Comparison of ENCODE assay signal across 1 cellular context in genomic region chr3:48465531-48466378, GRCh38.
TF ChIP-seq lines count a peak whose summit lies in the region.

No MANE protein-coding gene starts in this region.

TF ChIP-seq in K562, 482 proteins besides CTCF, POLR2A, EP300 and RAD21 (continued from another document and continues in another):
- TF ChIP-seq ZNF592 (IDR thresholded peaks at IDR 0.05) (peak; percentile 62), ETV1 (tag; conservative IDR thresholded peaks at IDR 0.05; ENCODE audit: low read depth) (no peak), ZNF398 (CRISPR knock-in tag; IDR thresholded peaks at IDR 0.05) (no peak), PHF8 (IDR thresholded peaks at IDR 0.05; ENCODE audit: borderline replicate concordance, low read length) (no peak), PURB (CRISPR knock-in tag; IDR thresholded peaks at IDR 0.05; ENCODE audit: low read depth) (no peak), ZBTB2 (IDR thresholded peaks at IDR 0.05) (no peak), ZNF57 (CRISPR knock-in tag; IDR thresholded peaks at IDR 0.05) (no peak), NR2C1 (IDR thresholded peaks at IDR 0.05) (no peak), NR2C1 (tag; IDR thresholded peaks at IDR 0.05) (no peak; the same call in 1 of the 2 replicates), ZNF77 (CRISPR knock-in tag; IDR thresholded peaks at IDR 0.05) (no peak), ZNF384 (IDR thresholded peaks at IDR 0.05; ENCODE audit: low read depth, low read length) (no peak), RNF2 (IDR thresholded peaks at IDR 0.05) (no peak), TFAP4 (CRISPR knock-in tag; IDR thresholded peaks at IDR 0.05; ENCODE audit: borderline replicate concordance) (peak; percentile 64; the same call in 1 of the 2 replicates), DIDO1 (tag; IDR thresholded peaks at IDR 0.05; ENCODE audit: low read depth) (no peak), FUS (optimal IDR thresholded peaks at IDR 0.05; ENCODE audit: low read depth, low read length) (no peak), FOS (IDR thresholded peaks at IDR 0.05; ENCODE audit: extremely low read depth, insufficient read length) (no peak), GATA2 (CRISPR knock-in tag; IDR thresholded peaks at IDR 0.05) (no peak), STAT5A (IDR thresholded peaks at IDR 0.05; ENCODE audit: borderline replicate concordance, low read length) (no peak), SP2 (IDR thresholded peaks at IDR 0.05; ENCODE audit: extremely low read depth, low read depth, low read length, poor library complexity, severe bottlenecking) (no peak), COPS2 (conservative IDR thresholded peaks at IDR 0.05) (no peak), ELF4 (CRISPR knock-in tag; IDR thresholded peaks at IDR 0.05) (no peak), CREB5 (CRISPR knock-in tag; IDR thresholded peaks at IDR 0.05) (no peak), ZBTB7A (IDR thresholded peaks at IDR 0.05; ENCODE audit: borderline replicate concordance, control insufficient read depth, low read depth, low read length) (no peak), MED1 (CRISPR knock-in tag; IDR thresholded peaks at IDR 0.05; ENCODE audit: borderline replicate concordance) (no peak), BCL6 (CRISPR knock-in tag; IDR thresholded peaks at IDR 0.05) (no peak), ETV6 (IDR thresholded peaks at IDR 0.05; ENCODE audit: borderline replicate concordance in 1 of 2, low read depth in 2 of 2, low read length in 1 of 2) (no peak), ETV6 (CRISPR knock-in tag; IDR thresholded peaks at IDR 0.05; ENCODE audit: borderline replicate concordance) (no peak), THRA (IDR thresholded peaks at IDR 0.05) (no peak), CXXC5 (CRISPR knock-in tag; IDR thresholded peaks at IDR 0.05) (no peak), ARID2 (IDR thresholded peaks at IDR 0.05) (no peak), PML (IDR thresholded peaks at IDR 0.05; ENCODE audit: low read length) (no peak), TAF9B (IDR thresholded peaks at IDR 0.05; ENCODE audit: partially characterized antibody) (no peak), POLR2AphosphoS2 (IDR thresholded peaks at IDR 0.05; ENCODE audit: low read length) (no peak), NBN (IDR thresholded peaks at IDR 0.05; ENCODE audit: low read depth) (no peak)
- TF ChIP-seq, protein P1, sequence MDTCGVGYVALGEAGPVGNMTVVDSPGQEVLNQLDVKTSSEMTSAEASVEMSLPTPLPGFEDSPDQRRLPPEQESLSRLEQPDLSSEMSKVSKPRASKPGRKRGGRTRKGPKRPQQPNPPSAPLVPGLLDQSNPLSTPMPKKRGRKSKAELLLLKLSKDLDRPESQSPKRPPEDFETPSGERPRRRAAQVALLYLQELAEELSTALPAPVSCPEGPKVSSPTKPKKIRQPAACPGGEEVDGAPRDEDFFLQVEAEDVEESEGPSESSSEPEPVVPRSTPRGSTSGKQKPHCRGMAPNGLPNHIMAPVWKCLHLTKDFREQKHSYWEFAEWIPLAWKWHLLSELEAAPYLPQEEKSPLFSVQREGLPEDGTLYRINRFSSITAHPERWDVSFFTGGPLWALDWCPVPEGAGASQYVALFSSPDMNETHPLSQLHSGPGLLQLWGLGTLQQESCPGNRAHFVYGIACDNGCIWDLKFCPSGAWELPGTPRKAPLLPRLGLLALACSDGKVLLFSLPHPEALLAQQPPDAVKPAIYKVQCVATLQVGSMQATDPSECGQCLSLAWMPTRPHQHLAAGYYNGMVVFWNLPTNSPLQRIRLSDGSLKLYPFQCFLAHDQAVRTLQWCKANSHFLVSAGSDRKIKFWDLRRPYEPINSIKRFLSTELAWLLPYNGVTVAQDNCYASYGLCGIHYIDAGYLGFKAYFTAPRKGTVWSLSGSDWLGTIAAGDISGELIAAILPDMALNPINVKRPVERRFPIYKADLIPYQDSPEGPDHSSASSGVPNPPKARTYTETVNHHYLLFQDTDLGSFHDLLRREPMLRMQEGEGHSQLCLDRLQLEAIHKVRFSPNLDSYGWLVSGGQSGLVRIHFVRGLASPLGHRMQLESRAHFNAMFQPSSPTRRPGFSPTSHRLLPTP (IDR thresholded peaks at IDR 0.05; ENCODE audit: borderline replicate concordance, extremely low read depth, insufficient read length): no peak
- TF ChIP-seq, protein P2, sequence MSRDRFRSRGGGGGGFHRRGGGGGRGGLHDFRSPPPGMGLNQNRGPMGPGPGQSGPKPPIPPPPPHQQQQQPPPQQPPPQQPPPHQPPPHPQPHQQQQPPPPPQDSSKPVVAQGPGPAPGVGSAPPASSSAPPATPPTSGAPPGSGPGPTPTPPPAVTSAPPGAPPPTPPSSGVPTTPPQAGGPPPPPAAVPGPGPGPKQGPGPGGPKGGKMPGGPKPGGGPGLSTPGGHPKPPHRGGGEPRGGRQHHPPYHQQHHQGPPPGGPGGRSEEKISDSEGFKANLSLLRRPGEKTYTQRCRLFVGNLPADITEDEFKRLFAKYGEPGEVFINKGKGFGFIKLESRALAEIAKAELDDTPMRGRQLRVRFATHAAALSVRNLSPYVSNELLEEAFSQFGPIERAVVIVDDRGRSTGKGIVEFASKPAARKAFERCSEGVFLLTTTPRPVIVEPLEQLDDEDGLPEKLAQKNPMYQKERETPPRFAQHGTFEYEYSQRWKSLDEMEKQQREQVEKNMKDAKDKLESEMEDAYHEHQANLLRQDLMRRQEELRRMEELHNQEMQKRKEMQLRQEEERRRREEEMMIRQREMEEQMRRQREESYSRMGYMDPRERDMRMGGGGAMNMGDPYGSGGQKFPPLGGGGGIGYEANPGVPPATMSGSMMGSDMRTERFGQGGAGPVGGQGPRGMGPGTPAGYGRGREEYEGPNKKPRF (IDR thresholded peaks at IDR 0.05; ENCODE audit: low read depth, low read length): no peak
- TF ChIP-seq, protein P3, sequence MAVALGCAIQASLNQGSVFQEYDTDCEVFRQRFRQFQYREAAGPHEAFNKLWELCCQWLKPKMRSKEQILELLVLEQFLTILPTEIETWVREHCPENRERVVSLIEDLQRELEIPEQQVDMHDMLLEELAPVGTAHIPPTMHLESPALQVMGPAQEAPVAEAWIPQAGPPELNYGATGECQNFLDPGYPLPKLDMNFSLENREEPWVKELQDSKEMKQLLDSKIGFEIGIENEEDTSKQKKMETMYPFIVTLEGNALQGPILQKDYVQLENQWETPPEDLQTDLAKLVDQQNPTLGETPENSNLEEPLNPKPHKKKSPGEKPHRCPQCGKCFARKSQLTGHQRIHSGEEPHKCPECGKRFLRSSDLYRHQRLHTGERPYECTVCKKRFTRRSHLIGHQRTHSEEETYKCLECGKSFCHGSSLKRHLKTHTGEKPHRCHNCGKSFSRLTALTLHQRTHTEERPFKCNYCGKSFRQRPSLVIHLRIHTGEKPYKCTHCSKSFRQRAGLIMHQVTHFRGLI (CRISPR knock-in tag; IDR thresholded peaks at IDR 0.05): no peak
- TF ChIP-seq, protein P4, sequence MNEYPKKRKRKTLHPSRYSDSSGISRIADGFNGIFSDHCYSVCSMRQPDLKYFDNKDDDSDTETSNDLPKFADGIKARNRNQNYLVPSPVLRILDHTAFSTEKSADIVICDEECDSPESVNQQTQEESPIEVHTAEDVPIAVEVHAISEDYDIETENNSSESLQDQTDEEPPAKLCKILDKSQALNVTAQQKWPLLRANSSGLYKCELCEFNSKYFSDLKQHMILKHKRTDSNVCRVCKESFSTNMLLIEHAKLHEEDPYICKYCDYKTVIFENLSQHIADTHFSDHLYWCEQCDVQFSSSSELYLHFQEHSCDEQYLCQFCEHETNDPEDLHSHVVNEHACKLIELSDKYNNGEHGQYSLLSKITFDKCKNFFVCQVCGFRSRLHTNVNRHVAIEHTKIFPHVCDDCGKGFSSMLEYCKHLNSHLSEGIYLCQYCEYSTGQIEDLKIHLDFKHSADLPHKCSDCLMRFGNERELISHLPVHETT (CRISPR knock-in tag; conservative IDR thresholded peaks at IDR 0.05 in 1 of 2, IDR thresholded peaks at IDR 0.05 in 1 of 2): no peak
- TF ChIP-seq, protein P5, sequence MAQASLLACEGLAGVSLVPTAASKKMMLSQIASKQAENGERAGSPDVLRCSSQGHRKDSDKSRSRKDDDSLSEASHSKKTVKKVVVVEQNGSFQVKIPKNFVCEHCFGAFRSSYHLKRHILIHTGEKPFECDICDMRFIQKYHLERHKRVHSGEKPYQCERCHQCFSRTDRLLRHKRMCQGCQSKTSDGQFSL (CRISPR knock-in tag; IDR thresholded peaks at IDR 0.05): peak; percentile 37; the same call in 1 of the 2 replicates
- TF ChIP-seq, protein P5 (tag; IDR thresholded peaks at IDR 0.05): no peak
- TF ChIP-seq, protein P6, sequence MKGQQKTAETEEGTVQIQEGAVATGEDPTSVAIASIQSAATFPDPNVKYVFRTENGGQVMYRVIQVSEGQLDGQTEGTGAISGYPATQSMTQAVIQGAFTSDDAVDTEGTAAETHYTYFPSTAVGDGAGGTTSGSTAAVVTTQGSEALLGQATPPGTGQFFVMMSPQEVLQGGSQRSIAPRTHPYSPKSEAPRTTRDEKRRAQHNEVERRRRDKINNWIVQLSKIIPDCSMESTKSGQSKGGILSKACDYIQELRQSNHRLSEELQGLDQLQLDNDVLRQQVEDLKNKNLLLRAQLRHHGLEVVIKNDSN (CRISPR knock-in tag; IDR thresholded peaks at IDR 0.05): peak; percentile 67
